8 cellular contexts compared by ENCODE assay signal in genomic region chr20:32465901-32466675, GRCh38.
DNase-seq lines count a peak whose midpoint lies in the region; ATAC-seq, FAIRE-seq and TF ChIP-seq lines count a peak whose summit lies in the region.
"Not testable (repeated sequence)": the region's sequence is repeated elsewhere in the genome, so short reads cannot be mapped to it uniquely, and the experiment has no call there.

No MANE protein-coding gene starts in this region.

- H2BK120ac ChIP-seq in H1 (replicated peaks; ENCODE audit: low read depth, low read length): not testable (repeated sequence)

- WGBS in H1 (ENCODE audit: extremely low coverage in 1 of 2, insufficient coverage in 1 of 2, insufficient read length in 1 of 2, insufficient replicate concordance in 2 of 2, low coverage in 1 of 2, low lambda C conversion rate in 2 of 2, missing lambda C conversion rate in 1 of 2), 2 experiments: 91% methylated on average over 11 of the region's 15 CpGs; no CpG with 5 or more reads in 1 of the 2 experiments
- WGBS in right lobe of liver (ENCODE audit: insufficient coverage, low coverage, low lambda C conversion rate, missing lambda C conversion rate): 67% methylated on average over 4 of the region's 15 CpGs
- WGBS in small intestine, 3 donors: 61 to 65% (median 62%) methylated on average over 15 of the region's 15 CpGs

- H4K91ac ChIP-seq in H1 (replicated peaks; ENCODE audit: insufficient read length, low read length): not testable (repeated sequence)

- H3K23me2 ChIP-seq in H1 (ENCODE audit: low read depth, low read length): not testable (repeated sequence)

- H3K18ac ChIP-seq in H1 (ENCODE audit: extremely low read depth, low read length): not testable (repeated sequence)

- TF ChIP-seq EP300 in H1 (IDR thresholded peaks at IDR 0.05; ENCODE audit: borderline replicate concordance in 1 of 2, low read depth in 2 of 2, low read length in 2 of 2): not testable (repeated sequence)

- not testable (repeated sequence) for H3K23ac ChIP-seq in H1 (ENCODE audit: insufficient read length)

- H2BK20ac ChIP-seq in H1 (ENCODE audit: low read length): not testable (repeated sequence)

- not testable (repeated sequence) for TF ChIP-seq CTCF in GM23338 (conservative IDR thresholded peaks at IDR 0.05; ENCODE audit: low read depth in 2 of 2); H1 (IDR thresholded peaks at IDR 0.05; ENCODE audit: control extremely low read depth in 1 of 3, insufficient read depth in 1 of 3, low read depth in 1 of 3, low read length in 3 of 3); cardiac muscle cell (IDR thresholded peaks at IDR 0.05; ENCODE audit: low read depth, low read length); right lobe of liver (IDR thresholded peaks at IDR 0.05); neutrophil (IDR thresholded peaks at IDR 0.05); upper lobe of right lung (IDR thresholded peaks at IDR 0.05)

- POLR2A ChIA-PET in H1 (lab: Charles Lee; ENCODE audit: partially characterized antibody): interaction anchor here (0.6 to 4.1 kb wide), 3 partner anchors 14 to 257 kb away, joined by 5 to 21 read pairs (median 6); no protein-coding TSS in a partner anchor

- peaks cover 16% of the 10 kb centered on the region for H3F3A ChIP-seq in GM23338 (replicated peaks; ENCODE audit: low read depth)

- H3K36me3 ChIP-seq in GM23338 (ENCODE audit: insufficient read depth); H1 (ENCODE audit: control insufficient read depth in 2 of 4, insufficient read depth in 4 of 4, low read length in 3 of 4); cardiac muscle cell; right lobe of liver; small intestine (ENCODE audit: control insufficient read depth in 2 of 2, insufficient read depth in 2 of 2, low read length in 2 of 2); upper lobe of right lung: not testable (repeated sequence)
- peaks cover 46% of the 10 kb centered on the region for H3K36me3 ChIP-seq in neutrophil

- H4K20me1 ChIP-seq in GM23338 (replicated peaks; ENCODE audit: insufficient read depth) (peaks cover 49% of the 10 kb centered on the region), H1 (replicated peaks in 1 of 2; ENCODE audit: control insufficient read depth in 1 of 2, insufficient read depth in 2 of 2, low read length in 2 of 2) (peaks cover 23 to 32% of the 10 kb centered on the region in 2 experiments)

- FAIRE-seq in H1 (lab: Jason Lieb, UNC); small intestine (lab: Jason Lieb, UNC): not testable (repeated sequence)

- CTCF ChIA-PET in H1 (lab: Charles Lee; ENCODE audit: partially characterized antibody): interaction anchor here (0.7 to 4.6 kb wide), 8 partner anchors 8 to 375 kb away, joined by 3 to 19 read pairs (median 5); no protein-coding TSS in a partner anchor

- peaks cover 12% of the 10 kb centered on the region for H3K79me1 ChIP-seq in H1 (ENCODE audit: low read depth, low read length)

- not testable (repeated sequence) for H4K5ac ChIP-seq in H1 (ENCODE audit: insufficient read length, low read depth, low read length)

- H3K27ac Mint-ChIP-seq in GM23338: not testable (repeated sequence)

- H3K4me1 Mint-ChIP-seq in GM23338: peaks cover 24% of the 10 kb centered on the region

- not testable (repeated sequence) for H3K9ac ChIP-seq in H1 (replicated peaks in 1 of 4; ENCODE audit: extremely low read depth in 1 of 4, low read depth in 3 of 4, low read length in 3 of 4)

- not testable (repeated sequence) for H2AFZ ChIP-seq in GM23338; H1 (ENCODE audit: low read length)

- not testable (repeated sequence) for H3K14ac ChIP-seq in H1 (ENCODE audit: insufficient read length)

- TF ChIP-seq POLR2A in H1 (IDR thresholded peaks at IDR 0.05; ENCODE audit: control extremely low read depth in 1 of 2, low read depth in 2 of 2, low read length in 2 of 2); right lobe of liver (IDR thresholded peaks at IDR 0.05): not testable (repeated sequence)

- not testable (repeated sequence) for H3K4me2 ChIP-seq in GM23338; H1 (ENCODE audit: insufficient read depth in 1 of 2, low read depth in 2 of 2, low read length in 2 of 2)

- H3K9me2 ChIP-seq in GM23338 (ENCODE audit: insufficient read depth): not testable (repeated sequence)

- H4K8ac ChIP-seq in H1 (ENCODE audit: extremely low read depth, insufficient read depth, low read length): 0 out of 2 replicates have a peak overlapping the region, but pooled peaks have one; percentile 11

- not testable (repeated sequence) for TF ChIP-seq RAD21 in H1 (IDR thresholded peaks at IDR 0.05 in 1 of 2, conservative IDR thresholded peaks at IDR 0.05 in 1 of 2; ENCODE audit: low read depth in 2 of 2, low read length in 2 of 2)

- not testable (repeated sequence) for H3K36me3 Mint-ChIP-seq in GM23338 (ENCODE audit: low read depth)

- not testable (repeated sequence) for H2BK12ac ChIP-seq in H1 (ENCODE audit: low read depth, low read length)

- H2BK5ac ChIP-seq in H1 (ENCODE audit: low read depth, low read length): peak overlapping the region; percentile 71; the same call in 1 of the 2 replicates

- not testable (repeated sequence) for H3K27me3 ChIP-seq in GM23338 (ENCODE audit: insufficient read depth); H1 (replicated peaks in 1 of 4; ENCODE audit: control insufficient read depth in 3 of 4, extremely low read depth in 1 of 4, insufficient read depth in 3 of 4, low read length in 3 of 4); cardiac muscle cell; right lobe of liver; neutrophil; small intestine (ENCODE audit: control insufficient read depth in 2 of 2, insufficient read depth in 2 of 2, low read length in 2 of 2); upper lobe of right lung

- H3K4me3 ChIP-seq in GM23338; H1 (ENCODE audit: extremely low read depth in 1 of 4, insufficient read depth in 2 of 4, low read depth in 3 of 4, low read length in 4 of 4); cardiac muscle cell; right lobe of liver; neutrophil (ENCODE audit: low read depth in 1 of 2, low read length in 1 of 2); small intestine (ENCODE audit: low read depth in 1 of 2, low read length in 2 of 2); upper lobe of right lung: not testable (repeated sequence)

- not testable (repeated sequence) for DNase-seq in GM23338 (ENCODE audit: low spot score); H1 (ENCODE audit: low read depth in 1 of 2, low spot score in 2 of 2); cardiac muscle cell (ENCODE audit: low read depth in 1 of 2, low spot score in 1 of 2); small intestine; upper lobe of right lung
- DNase-seq in amygdala (lab: John Stamatoyannopoulos, UW) (peak in 51 of 56 donors; percentile 39 to 92 (median 76)), right lobe of liver (peak in 2 of 3 donors; percentile 34 to 58)

- not testable (repeated sequence) for H2BK15ac ChIP-seq in H1 (ENCODE audit: low read length)

- not testable (repeated sequence) for H3K56ac ChIP-seq in H1 (replicated peaks; ENCODE audit: insufficient read length, low read depth, low read length)

- 0 out of 3 replicates have a peak, but pooled peaks have one; percentile 3 for ATAC-seq in GM23338
- not testable (repeated sequence) for ATAC-seq in right lobe of liver, upper lobe of right lung

- peaks cover 16% of the 10 kb centered on the region for H3K27me3 Mint-ChIP-seq in GM23338 (ENCODE audit: insufficient read depth, low read depth, poor library complexity)

- H3K79me2 ChIP-seq in GM23338 (replicated peaks; ENCODE audit: insufficient read depth): peaks cover 57% of the 10 kb centered on the region
- H3K79me2 ChIP-seq in H1 (ENCODE audit: control insufficient read depth in 1 of 2, insufficient read depth in 2 of 2, low read length in 2 of 2): not testable (repeated sequence)

- H3K4ac ChIP-seq in H1 (replicated peaks; ENCODE audit: insufficient read length, low read depth, low read length): not testable (repeated sequence)

- H3K4me1 ChIP-seq in GM23338 (ENCODE audit: insufficient read depth) (peaks cover 45% of the 10 kb centered on the region), H1 (replicated peaks in 1 of 4; ENCODE audit: control insufficient read depth in 3 of 4, insufficient read depth in 4 of 4, low read length in 3 of 4) (peaks cover 0 to 34% (median 22%) of the 10 kb centered on the region in 4 experiments; a peak in 6 of 7 replicates), cardiac muscle cell (ENCODE audit: low read depth) (peaks cover 22% of the 10 kb centered on the region), right lobe of liver (peaks cover 0 to 43% (median 25%) of the 10 kb centered on the region in 4 donors), neutrophil (ENCODE audit: control insufficient read depth in 1 of 2, insufficient read depth in 1 of 2, low read depth in 1 of 2, low read length in 1 of 2) (peaks cover 24 to 29% of the 10 kb centered on the region in 2 experiments), upper lobe of right lung (peaks cover 57% of the 10 kb centered on the region)
- H3K4me1 ChIP-seq in small intestine (ENCODE audit: control insufficient read depth in 2 of 2, insufficient read depth in 1 of 2, low read depth in 1 of 2, low read length in 1 of 2): not testable (repeated sequence)

- not testable (repeated sequence) for H2AK5ac ChIP-seq in H1 (ENCODE audit: low read depth, low read length)

- not testable (repeated sequence) for H3K4me3 Mint-ChIP-seq in GM23338

- intact Hi-C loops in right lobe of liver (cut with DNase I); upper lobe of right lung (cut with DNase I): not testable (repeated sequence)

- not testable (repeated sequence) for H3K9me3 Mint-ChIP-seq in GM23338

- H3K27ac ChIP-seq in GM23338 (ENCODE audit: low read depth): peak overlapping the region; percentile 74
- H3K27ac ChIP-seq in H1 (ENCODE audit: low read depth, low read length): not testable (repeated sequence)
- H3K27ac ChIP-seq in cardiac muscle cell: peak overlapping the region; percentile 22
- H3K27ac ChIP-seq in right lobe of liver: peak overlapping the region; percentile 69 to 78 (median 76)
- H3K27ac ChIP-seq in neutrophil: peak overlapping the region; percentile 57
- H3K27ac ChIP-seq in small intestine (ENCODE audit: low read depth in 1 of 2, low read length in 1 of 2): peak overlapping the region; percentile 90 to 93
- H3K27ac ChIP-seq in upper lobe of right lung: peak overlapping the region; percentile 58

- not testable (repeated sequence) for H3K9me3 ChIP-seq in H1 (ENCODE audit: insufficient read depth in 2 of 2, low read depth in 1 of 2, low read length in 1 of 2); cardiac muscle cell (ENCODE audit: low read depth); right lobe of liver; neutrophil; small intestine (ENCODE audit: control insufficient read depth, low read depth); upper lobe of right lung
